Comparison of ENCODE assay signal across 24 cellular contexts in genomic region chr3:65438096-65438495, GRCh38.
"Had no signal": no experiment of that assay in that cellular context is flagged by ENCODE, and none has a peak within 500 bp of the region (broad histone marks: within the 10 kb centered on the region; RNA-seq: fewer than 3 reads in every experiment).

No MANE protein-coding gene starts in this region.

- H3K4me3 ChIP-seq: neural progenitor cell, pancreas, psoas muscle, right lobe of liver, sigmoid colon, stomach, thoracic aorta, thyroid gland, tibial nerve, upper lobe of left lung, vagina had no signal

- H3K27me3 ChIP-seq: neural progenitor cell, pancreas, right lobe of liver, sigmoid colon, stomach, thyroid gland, tibial nerve, upper lobe of left lung, vagina had no signal

- H3K9me3 ChIP-seq: pancreas, psoas muscle, right lobe of liver, sigmoid colon, stomach, thoracic aorta, thyroid gland, tibial nerve, upper lobe of left lung, vagina had no signal

- H3K4me1 ChIP-seq: pancreas, psoas muscle, right lobe of liver, thyroid gland, vagina had no signal

- H3K27ac ChIP-seq: neural progenitor cell, pancreas, psoas muscle, right lobe of liver, sigmoid colon, stomach, thoracic aorta, thyroid gland, upper lobe of left lung, vagina had no signal

- DNase-seq: natural killer cell; occipital lobe; pancreas; psoas muscle; right cardiac atrium; right lobe of liver; sigmoid colon; small intestine; stimulated activated CD4-positive, alpha-beta T cell treated with anti-CD3 and anti-CD28 coated beads, Interleukin-15, amount 100 ng/mL, for 24 hours; stimulated activated CD4-positive, alpha-beta T cell treated with anti-CD3 and anti-CD28 coated beads, Interleukin-2, amount 100 ng/mL, for 24 hours; stimulated activated CD4-positive, alpha-beta T cell treated with anti-CD3 and anti-CD28 coated beads, Interleukin-2, amount 100 ng/mL, for 48 hours; stimulated activated CD4-positive, alpha-beta T cell treated with anti-CD3 and anti-CD28 coated beads, Interleukin-4, amount 100 ng/mL, for 24 hours; stimulated activated naive B cell treated with anti-CD40 and anti-IgM and Interleukin-4, amounts not matched to agents 10 μg/mL and 1 μg/mL and 100 μg/mL, for 72 hours; stimulated activated naive CD4-positive, alpha-beta T cell treated with Interleukin-2 at 50 U/mL for 16 hours; stomach; thyroid gland; trophoblast cell; upper lobe of left lung had no signal

- FAIRE-seq: small intestine, urothelium cell line had no signal

- H3K9ac ChIP-seq: neural progenitor cell had no signal

- ATAC-seq: natural killer cell; pancreas; psoas muscle; right cardiac atrium; right lobe of liver; stimulated activated effector memory CD8-positive, alpha-beta T cell treated with anti-CD3 and anti-CD28 coated beads, Interleukin-12 subunit alpha, Interleukin-12 subunit beta, amount 100 ng/mL, for 72 hours; stimulated activated naive B cell treated with anti-CD40 and anti-IgM and Interleukin-4, amounts not matched to agents 10 μg/mL and 1 μg/mL and 100 μg/mL, for 72 hours had no signal

- H2AFZ ChIP-seq: neural progenitor cell had no signal

- H3K4me2 ChIP-seq: neural progenitor cell had no signal

- H3K36me3 ChIP-seq: neural progenitor cell, pancreas, thoracic aorta, thyroid gland, upper lobe of left lung had no signal
